ENCODE assay signal across 1 cellular context in genomic region chr2:54904836-54905235, GRCh38.
TF ChIP-seq lines count a peak whose summit lies in the region.

No MANE protein-coding gene starts in this region.

TF ChIP-seq in GM23338, 12 proteins besides CTCF, POLR2A, EP300 and RAD21 (continued from another document):
- TF ChIP-seq ZNF114 (CRISPR knock-in tag; IDR thresholded peaks at IDR 0.05), result no peak
